11 cellular contexts compared by ENCODE assay signal in genomic region chr7:22675917-22676343, GRCh38. TPM values are rescaled to one million over a fixed set of nuclear protein-coding genes. Genes with fewer than 3 reads are reported as not detected.
A peak's percentile ranks its signal among the peaks of the same experiment; 100 is the strongest.
DNase-seq lines count a peak whose midpoint lies in the region; ATAC-seq and TF ChIP-seq lines count a peak whose summit lies in the region.
"Had no signal": no experiment of that assay in that cellular context is flagged by ENCODE, and none has a peak within 500 bp of the region (broad histone marks: within the 10 kb centered on the region; RNA-seq: fewer than 3 reads in every experiment).

No MANE protein-coding gene starts in this region.

- no peaks in the 10 kb centered on the region for H3K9me3 ChIP-seq in CD8-positive, alpha-beta T cell (ENCODE audit: low read length)
- H3K9me3 ChIP-seq in lower lobe of right lung (no peaks in the 10 kb centered on the region), left lung (no peaks in the 10 kb centered on the region), prostate gland (no peaks in the 10 kb centered on the region), colonic mucosa (no peaks in the 10 kb centered on the region)

- peak; percentile 55 for ATAC-seq in CD8-positive, alpha-beta T cell
- ATAC-seq in lower lobe of right lung, result peak; percentile 56 to 66
- no peak for ATAC-seq in left lung
- ATAC-seq in GM21825 (IDR thresholded peaks at IDR 0.05; ENCODE audit: unreplicated experiment), result no peak

- H3K9ac ChIP-seq in colonic mucosa (ENCODE audit: low read depth in 2 of 2, low read length in 2 of 2), result no peak overlapping the region

- no peak overlapping the region for H3K27ac ChIP-seq in CD8-positive, alpha-beta T cell (ENCODE audit: low read depth, low read length)
- H3K27ac ChIP-seq in lower lobe of right lung (peak overlapping the region; percentile 44), left lung (peak overlapping the region in 1 of 2 donors; percentile 13), prostate gland (no peak overlapping the region), colonic mucosa (no peak overlapping the region)

- TF ChIP-seq POLR2A in prostate gland (IDR thresholded peaks at IDR 0.05), result no peak

- no peaks in the 10 kb centered on the region for H3K36me3 ChIP-seq in CD8-positive, alpha-beta T cell (ENCODE audit: insufficient read depth, low read length)
- H3K36me3 ChIP-seq in lower lobe of right lung (no peaks in the 10 kb centered on the region), left lung (no peaks in the 10 kb centered on the region), prostate gland (no peaks in the 10 kb centered on the region), colonic mucosa (no peaks in the 10 kb centered on the region)

- no peaks in the 10 kb centered on the region for H3K27me3 ChIP-seq in CD8-positive, alpha-beta T cell (ENCODE audit: insufficient read depth, low read length)
- H3K27me3 ChIP-seq in lower lobe of right lung (ENCODE audit: low read depth) (no peaks in the 10 kb centered on the region), left lung (no peaks in the 10 kb centered on the region), prostate gland (replicated peaks; ENCODE audit: insufficient read depth) (no peaks in the 10 kb centered on the region), colonic mucosa (no peaks in the 10 kb centered on the region)

- no peaks in the 10 kb centered on the region for H3K36me3 Mint-ChIP-seq in CD8-positive, alpha-beta T cell
- H3K36me3 Mint-ChIP-seq in activated T-helper 2 cell treated with anti-CD3 and anti-CD28 coated beads, Interferon-gamma antibody, Interleukin-2, Interleukin-4, amounts not matched to agents 10 μg/mL and 5 μg/mL and 100 μg/mL, durations not matched to agents 14 hours and 24 hours and 36 hours (ENCODE audit: low read depth), result peaks cover 10% of the 10 kb centered on the region

- H3K27me3 Mint-ChIP-seq in CD8-positive, alpha-beta T cell (ENCODE audit: low read depth), result no peaks in the 10 kb centered on the region
- peaks cover 2% of the 10 kb centered on the region for H3K27me3 Mint-ChIP-seq in activated T-helper 2 cell treated with anti-CD3 and anti-CD28 coated beads, Interferon-gamma antibody, Interleukin-2, Interleukin-4, amounts not matched to agents 10 μg/mL and 5 μg/mL and 100 μg/mL, durations not matched to agents 14 hours and 24 hours and 36 hours (ENCODE audit: low read depth)

- peaks cover 47% of the 10 kb centered on the region for H3K4me1 ChIP-seq in CD8-positive, alpha-beta T cell (ENCODE audit: insufficient read depth, low read length)
- H3K4me1 ChIP-seq in lower lobe of right lung (peaks cover 32% of the 10 kb centered on the region), left lung (peaks cover 0 to 31% of the 10 kb centered on the region in 2 donors), prostate gland (replicated peaks) (no peaks in the 10 kb centered on the region), colonic mucosa (no peaks in the 10 kb centered on the region)

- H3K9me3 Mint-ChIP-seq in CD8-positive, alpha-beta T cell, result no peaks in the 10 kb centered on the region
- peaks cover 6% of the 10 kb centered on the region for H3K9me3 Mint-ChIP-seq in activated T-helper 2 cell treated with anti-CD3 and anti-CD28 coated beads, Interferon-gamma antibody, Interleukin-2, Interleukin-4, amounts not matched to agents 10 μg/mL and 5 μg/mL and 100 μg/mL, durations not matched to agents 14 hours and 24 hours and 36 hours

- CTCF ChIA-PET in CD8-positive, alpha-beta T cell (lab: Charles Lee), result no interaction called here

- POLR2A ChIA-PET in CD8-positive, alpha-beta T cell (lab: Charles Lee), result no interaction called here

- peak in 5 of 7 experiments; percentile 6 to 50 (median 11) for DNase-seq in CD8-positive, alpha-beta T cell
- DNase-seq in LHCN-M2 (ENCODE audit: low read depth), result peak; percentile 81
- peak; percentile 63 for DNase-seq in activated T-helper 2 cell treated with anti-CD3 and anti-CD28 coated beads, Interferon-gamma antibody, Interleukin-2, Interleukin-4, amounts not matched to agents 10 μg/mL and 5 μg/mL and 100 μg/mL, durations not matched to agents 14 hours and 24 hours and 36 hours (ENCODE audit: low spot score)
- DNase-seq in lower lobe of right lung, result no peak
- DNase-seq in left lung, result no peak
- DNase-seq in prostate gland (ENCODE audit: low spot score), result no peak
- no peak for DNase-seq in colonic mucosa
- DNase-seq: activated CD4-positive, CD25-positive, alpha-beta regulatory T cell; effector CD4-positive, alpha-beta T cell; NCI-H345 had no signal

- 82% methylated on average over 2 of the region's 2 CpGs for WGBS in prostate gland

- peaks cover 55% of the 10 kb centered on the region for H3K4me1 Mint-ChIP-seq in CD8-positive, alpha-beta T cell (ENCODE audit: low read depth)
- peaks cover 84% of the 10 kb centered on the region for H3K4me1 Mint-ChIP-seq in activated T-helper 2 cell treated with anti-CD3 and anti-CD28 coated beads, Interferon-gamma antibody, Interleukin-2, Interleukin-4, amounts not matched to agents 10 μg/mL and 5 μg/mL and 100 μg/mL, durations not matched to agents 14 hours and 24 hours and 36 hours (ENCODE audit: low read depth)

- intact Hi-C loops in CD8-positive, alpha-beta T cell (cut with DNase I, micrococcal nuclease), result no loop called here
- intact Hi-C loops in activated T-helper 2 cell treated with anti-CD3 and anti-CD28 coated beads, Interferon-gamma antibody, Interleukin-2, Interleukin-4, amounts not matched to agents 10 μg/mL and 5 μg/mL and 100 μg/mL, durations not matched to agents 14 hours and 24 hours and 36 hours (cut with micrococcal nuclease), result loop anchor here (1.0 to 5.0 kb wide), 5 partner anchors 9 to 1309 kb away; partner anchors contain the start of gene IL6
- intact Hi-C loops in lower lobe of right lung (cut with DNase I) (no loop called here), left lung (cut with DNase I) (no loop called here), prostate gland (cut with DNase I) (no loop called here), colonic mucosa (cut with DNase I) (no loop called here)

- no peak overlapping the region for H3K4me3 ChIP-seq in CD8-positive, alpha-beta T cell (ENCODE audit: low read depth, low read length)
- H3K4me3 ChIP-seq in lower lobe of right lung (no peak overlapping the region), left lung (no peak overlapping the region), prostate gland (no peak overlapping the region), colonic mucosa (no peak overlapping the region)

- no peak overlapping the region for H3K4me3 Mint-ChIP-seq in CD8-positive, alpha-beta T cell
- no peak overlapping the region for H3K4me3 Mint-ChIP-seq in activated T-helper 2 cell treated with anti-CD3 and anti-CD28 coated beads, Interferon-gamma antibody, Interleukin-2, Interleukin-4, amounts not matched to agents 10 μg/mL and 5 μg/mL and 100 μg/mL, durations not matched to agents 14 hours and 24 hours and 36 hours (ENCODE audit: low read depth)

- peak overlapping the region; percentile 27 for H3K27ac Mint-ChIP-seq in CD8-positive, alpha-beta T cell
- peak overlapping the region; percentile 54 for H3K27ac Mint-ChIP-seq in activated T-helper 2 cell treated with anti-CD3 and anti-CD28 coated beads, Interferon-gamma antibody, Interleukin-2, Interleukin-4, amounts not matched to agents 10 μg/mL and 5 μg/mL and 100 μg/mL, durations not matched to agents 14 hours and 24 hours and 36 hours

- TF ChIP-seq CTCF in CD8-positive, alpha-beta T cell (IDR thresholded peaks at IDR 0.05), result no peak
- no peak for TF ChIP-seq CTCF in lower lobe of right lung (IDR thresholded peaks at IDR 0.05)
- TF ChIP-seq CTCF in left lung (IDR thresholded peaks at IDR 0.05), result no peak
- TF ChIP-seq CTCF in prostate gland (IDR thresholded peaks at IDR 0.05), result no peak
- TF ChIP-seq CTCF in colonic mucosa (IDR thresholded peaks at IDR 0.05), result no peak

RNA-seq across cellular contexts. Expression of gene IL6, which starts 51.1 kb away (rescaled TPM):
- under 1 TPM in 1 of 2 experiments, not detected in 1; 0.84 TPM for total RNA-seq in CD8-positive, alpha-beta T cell
- total RNA-seq in LHCN-M2 (2014; rRNA removed) (1.7 TPM in 1 of 2 replicates, not detected in the other), lower lobe of right lung (8.2 TPM), left lung (1 to 10 TPM; 2.1 to 9.4 TPM), prostate gland (not detected), colonic mucosa (under 1 TPM in 1 of 2 donors, not detected in 1; 0.77 TPM)
- 1.9 TPM for polyA plus RNA-seq in LHCN-M2 (2012)
- total RNA-seq in activated T-helper 2 cell treated with anti-CD3 and anti-CD28 coated beads, Interferon-gamma antibody, Interleukin-2, Interleukin-4, amounts not matched to agents 10 μg/mL and 5 μg/mL and 100 μg/mL, durations not matched to agents 14 hours and 24 hours and 36 hours, result not detected in 2 replicates

Comparison
In these comparisons a context has a peak if more than half of its experiments do, and no peak if none do; other contexts are left out.
1. ATAC-seq: peak in CD8-positive, alpha-beta T cell (single experiment) and lower lobe of right lung (2 of 2); none in left lung (single experiment) and GM21825 (single experiment).
2. DNase-seq: peak in CD8-positive, alpha-beta T cell (5 of 7), LHCN-M2 (single experiment) and activated T-helper 2 cell treated with anti-CD3 and anti-CD28 coated beads, Interferon-gamma antibody, Interleukin-2, Interleukin-4, amounts not matched to agents 10 μg/mL and 5 μg/mL and 100 μg/mL, durations not matched to agents 14 hours and 24 hours and 36 hours (single experiment); none in lower lobe of right lung (single experiment), left lung (0 of 2), prostate gland (single experiment) and colonic mucosa (single experiment).